31 cellular contexts compared by ENCODE assay signal in the genomic region with DNA sequence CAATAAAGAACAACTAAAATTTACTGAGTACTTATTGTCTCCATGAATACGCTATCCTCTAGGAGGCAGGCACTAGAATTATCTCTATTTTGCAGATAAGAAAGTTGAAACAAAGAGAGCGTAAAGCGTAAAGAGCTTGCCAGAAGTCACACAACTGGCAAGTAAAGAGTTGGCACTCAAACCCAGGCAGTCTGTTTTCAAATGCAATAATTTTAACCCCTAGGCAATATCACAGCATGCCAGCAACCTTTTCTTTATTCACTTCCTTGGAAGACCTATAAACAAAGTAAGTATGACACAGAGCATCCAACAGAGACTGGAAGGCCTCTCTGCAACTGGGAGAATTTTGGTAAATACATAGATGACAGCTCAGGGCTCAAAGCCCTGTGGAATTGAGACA. TPM values are rescaled to one million over a fixed set of nuclear protein-coding genes. Genes with fewer than 3 reads are reported as not detected.
"Had no signal": no experiment of that assay in that cellular context is flagged by ENCODE, and none has a peak within 500 bp of the region (broad histone marks: within the 10 kb centered on the region; RNA-seq: fewer than 3 reads in every experiment).

No MANE protein-coding gene starts in this region.

- H3K27me3 ChIP-seq: heart left ventricle, spleen, tibial nerve, upper lobe of right lung had no signal

- H3K9me3 Mint-ChIP-seq: neural crest cell; stimulated activated memory B cell treated with anti-CD40 and anti-IgM and Interleukin-4, amounts not matched to agents 10 μg/mL and 1 μg/mL and 100 μg/mL, for 72 hours; stimulated activated naive CD8-positive, alpha-beta T cell treated with anti-CD3 and anti-CD28 coated beads, Interleukin-15, Interleukin-2, amounts not matched to agents 100 ng/mL and 50 ng/mL, for 24 hours had no signal

- H3K27me3 Mint-ChIP-seq: stimulated activated memory B cell treated with anti-CD40 and anti-IgM and Interleukin-4, amounts not matched to agents 10 μg/mL and 1 μg/mL and 100 μg/mL, for 72 hours; stimulated activated naive CD8-positive, alpha-beta T cell treated with anti-CD3 and anti-CD28 coated beads, Interleukin-15, Interleukin-2, amounts not matched to agents 100 ng/mL and 50 ng/mL, for 24 hours had no signal

- H3K4me1 Mint-ChIP-seq: natural killer cell had no signal

- DNase-seq: cortex of kidney; effector memory CD4-positive, alpha-beta T cell; heart left ventricle; hippocampal formation; left colon; left ventricle myocardium superior; natural killer cell; posterior cingulate gyrus; spleen; stimulated activated CD4-positive, alpha-beta T cell treated with anti-CD3 and anti-CD28 coated beads, Interleukin-15, amount 100 ng/mL, for 24 hours; stimulated activated CD4-positive, alpha-beta T cell treated with anti-CD3 and anti-CD28 coated beads, Interleukin-1b, Interleukin-23, amount 100 ng/mL, for 48 hours; stimulated activated CD4-positive, alpha-beta T cell treated with anti-CD3 and anti-CD28 coated beads, Interleukin-4, amount 100 ng/mL, for 24 hours; upper lobe of right lung had no signal

- H3K36me3 ChIP-seq: heart left ventricle, spleen, tibial nerve, upper lobe of right lung had no signal

- H3K27ac Mint-ChIP-seq: mesothelial cell of epicardium; natural killer cell; stimulated activated memory B cell treated with anti-CD40 and anti-IgM and Interleukin-4, amounts not matched to agents 10 μg/mL and 1 μg/mL and 100 μg/mL, for 72 hours; stimulated activated naive CD8-positive, alpha-beta T cell treated with anti-CD3 and anti-CD28 coated beads, Interleukin-15, Interleukin-2, amounts not matched to agents 100 ng/mL and 50 ng/mL, for 24 hours had no signal

- H3K4me1 ChIP-seq: spleen, tibial nerve, upper lobe of right lung had no signal

- H3K4me3 ChIP-seq: heart left ventricle, lung, spleen, tibial nerve, upper lobe of right lung had no signal

- H3K27ac ChIP-seq: heart left ventricle, spleen, tibial nerve, upper lobe of right lung had no signal

- H3K4me3 Mint-ChIP-seq: mesothelial cell of epicardium; natural killer cell; neural crest cell; stimulated activated memory B cell treated with anti-CD40 and anti-IgM and Interleukin-4, amounts not matched to agents 10 μg/mL and 1 μg/mL and 100 μg/mL, for 72 hours; stimulated activated naive CD8-positive, alpha-beta T cell treated with anti-CD3 and anti-CD28 coated beads, Interleukin-15, Interleukin-2, amounts not matched to agents 100 ng/mL and 50 ng/mL, for 24 hours had no signal

- H3K36me3 Mint-ChIP-seq: mesothelial cell of epicardium; natural killer cell; stimulated activated memory B cell treated with anti-CD40 and anti-IgM and Interleukin-4, amounts not matched to agents 10 μg/mL and 1 μg/mL and 100 μg/mL, for 72 hours had no signal

- H3K9me3 ChIP-seq: heart left ventricle, spleen, tibial nerve, upper lobe of right lung had no signal

RNA-seq across cellular contexts. Expression of gene AMELX, which starts 23.2 kb away (rescaled TPM):
- total RNA-seq: esophagus mucosa, fibroblast of lung, frontal cortex, glomerular endothelial cell, heart left ventricle, kidney epithelial cell, left colon, left ventricle myocardium superior, lung, mesothelial cell of epicardium, mucosa of gallbladder, myocyte, natural killer cell, neural crest cell, osteocyte, pulmonary artery endothelial cell, sciatic nerve, skeletal muscle tissue, spleen, temporal lobe, tibial nerve, upper lobe of right lung had no signal
- polyA plus RNA-seq: fibroblast of lung, heart left ventricle, lung, spleen had no signal
